8 cellular contexts compared by ENCODE assay signal in genomic region chr4:143337600-143338287, GRCh38. TPM values are rescaled to one million over a fixed set of nuclear protein-coding genes. Genes with fewer than 3 reads are reported as not detected.
DNase-seq lines count a peak whose midpoint lies in the region; TF ChIP-seq lines count a peak whose summit lies in the region.

No MANE protein-coding gene starts in this region.

- no peak for TF ChIP-seq CTCF in RWPE1 (conservative IDR thresholded peaks at IDR 0.05; ENCODE audit: low read depth)

- H3K27ac ChIP-seq in RWPE1 (peak overlapping the region; percentile 97), temporal lobe (ENCODE audit: low read depth, low read length) (peak overlapping the region; percentile 89)

- CTCF ChIA-PET in RWPE1 (lab: Yijun Ruan, JAX): interaction anchor here (1.1 kb wide), 1 partner anchor 133 kb away, joined by 3 read pairs; no protein-coding TSS in a partner anchor

- POLR2A ChIA-PET in RWPE1 (lab: Yijun Ruan, JAX; ENCODE audit: low non-redundant PET): no interaction called here

- DNase-seq in activated CD8-positive, alpha-beta memory T cell treated with anti-CD3 and anti-CD28 coated beads, Interleukin-2, amount 50 U/mL, for 48 hours: peak; percentile 51
- no peak for DNase-seq in activated CD8-positive, alpha-beta memory T cell treated with anti-CD3 and anti-CD28 coated beads for 24 hours
- DNase-seq in RWPE1 (ENCODE audit: low spot score) (no peak), ecto neural progenitor cell (ENCODE audit: low spot score) (peak; percentile 58), lung microvascular endothelial cell (ENCODE audit: low read depth in 2 of 2) (peak; percentile 33 to 48), middle frontal gyrus (ENCODE audit: extremely low spot score, low spot score) (no peak)
- DNase-seq in effector CD4-positive, alpha-beta T cell: no peak

RNA-seq across cellular contexts. Expression of gene GAB1, which starts 1.1 kb away (rescaled TPM):
- 10.2 and 24.4 TPM in 2 replicates for total RNA-seq in lung microvascular endothelial cell
- 20.2 TPM for total RNA-seq in temporal lobe

Comparison
In these comparisons a context has a peak if more than half of its experiments do, and no peak if none do; other contexts are left out.
1. DNase-seq: peak in activated CD8-positive, alpha-beta memory T cell treated with anti-CD3 and anti-CD28 coated beads, Interleukin-2, amount 50 U/mL, for 48 hours (single experiment), ecto neural progenitor cell (single experiment) and lung microvascular endothelial cell (2 of 2); none in activated CD8-positive, alpha-beta memory T cell treated with anti-CD3 and anti-CD28 coated beads for 24 hours (single experiment), RWPE1 (single experiment), middle frontal gyrus (single experiment) and effector CD4-positive, alpha-beta T cell (single experiment).